ENCODE assay signal across 1 cellular context in genomic region chr3:27325419-27325818, GRCh38.
TF ChIP-seq lines count a peak whose summit lies in the region.

No MANE protein-coding gene starts in this region.

TF ChIP-seq in HepG2, 621 proteins besides CTCF, POLR2A, EP300 and RAD21 (continued from another document):
- TF ChIP-seq AHDC1 (CRISPR knock-in tag; IDR thresholded peaks at IDR 0.05; ENCODE audit: borderline replicate concordance) (no peak), ZNF782 (CRISPR knock-in tag; IDR thresholded peaks at IDR 0.05; ENCODE audit: borderline replicate concordance) (no peak), ZNF460 (CRISPR knock-in tag; IDR thresholded peaks at IDR 0.05; ENCODE audit: borderline replicate concordance) (no peak), PREB (CRISPR knock-in tag; IDR thresholded peaks at IDR 0.05) (no peak), ZNF639 (CRISPR knock-in tag; conservative IDR thresholded peaks at IDR 0.05) (no peak), ZNF737 (CRISPR knock-in tag; IDR thresholded peaks at IDR 0.05; ENCODE audit: borderline replicate concordance) (no peak), WIZ (CRISPR knock-in tag; IDR thresholded peaks at IDR 0.05) (no peak), NAIF1 (CRISPR knock-in tag; IDR thresholded peaks at IDR 0.05; ENCODE audit: borderline replicate concordance) (no peak), ZNF124 (CRISPR knock-in tag; IDR thresholded peaks at IDR 0.05) (no peak), HMGXB4 (CRISPR knock-in tag; IDR thresholded peaks at IDR 0.05; ENCODE audit: borderline replicate concordance in 1 of 2, low read depth in 1 of 2) (no peak), RXRB (CRISPR knock-in tag; IDR thresholded peaks at IDR 0.05; ENCODE audit: borderline replicate concordance) (no peak), ZNF7 (CRISPR knock-in tag; IDR thresholded peaks at IDR 0.05) (no peak), REL (CRISPR knock-in tag; conservative IDR thresholded peaks at IDR 0.05) (no peak), ZNF549 (CRISPR knock-in tag; IDR thresholded peaks at IDR 0.05) (no peak), ZFP37 (CRISPR knock-in tag; IDR thresholded peaks at IDR 0.05; ENCODE audit: borderline replicate concordance) (no peak), POGZ (CRISPR knock-in tag; IDR thresholded peaks at IDR 0.05) (no peak), JUND (CRISPR knock-in tag; IDR thresholded peaks at IDR 0.05) (no peak), NPAS2 (CRISPR knock-in tag; IDR thresholded peaks at IDR 0.05; ENCODE audit: borderline replicate concordance) (no peak), HES4 (CRISPR knock-in tag; IDR thresholded peaks at IDR 0.05; ENCODE audit: borderline replicate concordance) (no peak)
